In the genomic region with DNA sequence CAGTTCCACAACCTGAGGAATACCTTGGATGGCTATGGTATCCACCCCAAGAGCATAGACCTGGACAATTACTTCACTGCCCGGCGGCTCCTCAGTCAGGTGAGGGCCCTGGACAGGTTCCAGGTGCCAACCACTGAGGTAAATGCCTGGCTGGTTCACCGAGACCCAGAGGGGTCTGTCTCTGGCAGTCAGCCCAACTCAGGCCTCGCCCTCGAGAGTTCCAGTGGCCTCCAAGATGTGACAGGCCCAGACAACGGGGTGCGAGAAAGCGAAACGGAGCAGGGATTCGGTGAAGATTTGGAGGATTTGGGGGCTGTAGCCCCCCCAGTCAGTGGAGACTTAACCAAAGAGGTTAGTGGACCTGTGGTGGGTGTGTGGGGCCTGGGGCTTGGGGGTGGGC, we compare ENCODE assay signal across 9 cellular contexts. TPM values are rescaled to one million over a fixed set of nuclear protein-coding genes. Genes with fewer than 3 reads are reported as not detected.
DNase-seq lines count a peak whose midpoint lies in the region; ATAC-seq and TF ChIP-seq lines count a peak whose summit lies in the region.
"Had no signal": no experiment of that assay in that cellular context is flagged by ENCODE, and none has a peak within 500 bp of the region (broad histone marks: within the 10 kb centered on the region; RNA-seq: fewer than 3 reads in every experiment).

No MANE protein-coding gene starts in this region.

- DNase-seq in CD4-positive, alpha-beta T cell: no peak
- DNase-seq in RWPE2 (ENCODE audit: low spot score): no peak
- DNase-seq in posterior vena cava (ENCODE audit: low spot score): peak; percentile 56
- DNase-seq in D341Med (ENCODE audit: low spot score): no peak
- no peak for DNase-seq in head of caudate nucleus
- DNase-seq: naive thymus-derived CD4-positive, alpha-beta T cell had no signal

- ATAC-seq in CD4-positive, alpha-beta T cell (ENCODE audit: poor library complexity): no peak
- ATAC-seq in RWPE2 (ENCODE audit: low read depth): no peak
- no peak for ATAC-seq in HG02840 (IDR thresholded peaks at IDR 0.05; ENCODE audit: low FRiP score, unreplicated experiment)
- ATAC-seq in GM19035 (IDR thresholded peaks at IDR 0.05; ENCODE audit: unreplicated experiment): no peak
- ATAC-seq: naive thymus-derived CD4-positive, alpha-beta T cell had no signal

- peak overlapping the region; percentile 48 for H3K4me3 Mint-ChIP-seq in CD4-positive, alpha-beta T cell

- POLR2A ChIA-PET in CD4-positive, alpha-beta T cell (lab: Charles Lee): interaction anchor here (0.7 kb wide), 1 partner anchor 110 kb away, joined by 3 read pairs; the partner anchor contains the start of gene PNPO

- H3K9me3 ChIP-seq in CD4-positive, alpha-beta T cell (ENCODE audit: control insufficient read depth, low read length): no peaks in the 10 kb centered on the region
- H3K9me3 ChIP-seq in RWPE2 (ENCODE audit: severe bottlenecking) (no peaks in the 10 kb centered on the region), esophagus (ENCODE audit: control insufficient read depth in 2 of 2, insufficient read depth in 1 of 2, low read depth in 1 of 2, low read length in 1 of 2) (no peaks in the 10 kb centered on the region)

- WGBS in esophagus, 2 donors: 44 to 52% methylated on average over 10 of the region's 10 CpGs

- H3K36me3 Mint-ChIP-seq in CD4-positive, alpha-beta T cell (ENCODE audit: low read depth): peaks cover 64% of the 10 kb centered on the region

- no peaks in the 10 kb centered on the region for H3K9me3 Mint-ChIP-seq in CD4-positive, alpha-beta T cell

- no peak for TF ChIP-seq CTCF in CD4-positive, alpha-beta T cell (IDR thresholded peaks at IDR 0.05)
- TF ChIP-seq CTCF in RWPE2 (IDR thresholded peaks at IDR 0.05; ENCODE audit: poor library complexity, severe bottlenecking): no peak

- no peaks in the 10 kb centered on the region for H3K27me3 Mint-ChIP-seq in CD4-positive, alpha-beta T cell
- H3K27me3 Mint-ChIP-seq: naive thymus-derived CD4-positive, alpha-beta T cell had no signal

- intact Hi-C loops in CD4-positive, alpha-beta T cell (cut with DNase I, micrococcal nuclease): no loop called here
- intact Hi-C loops in posterior vena cava (cut with DNase I): no loop called here
- intact Hi-C loops in head of caudate nucleus (cut with DNase I): no loop called here

- peak overlapping the region; percentile 24 for H3K27ac Mint-ChIP-seq in CD4-positive, alpha-beta T cell

- peaks cover 53% of the 10 kb centered on the region for H3K36me3 ChIP-seq in RWPE2 (ENCODE audit: low read depth)
- H3K36me3 ChIP-seq in esophagus (ENCODE audit: control insufficient read depth in 2 of 2, insufficient read depth in 2 of 2, low read length in 1 of 2): peaks cover 0 to 5% of the 10 kb centered on the region in 2 donors

- H3K4me3 ChIP-seq in RWPE2 (ENCODE audit: severe bottlenecking) (no peak overlapping the region), esophagus (ENCODE audit: low read depth in 1 of 2, low read length in 2 of 2) (peak overlapping the region in 1 of 2 donors; percentile 0)

- H3K4me1 Mint-ChIP-seq in CD4-positive, alpha-beta T cell (ENCODE audit: low read depth): peaks cover 67% of the 10 kb centered on the region

- CTCF ChIA-PET in CD4-positive, alpha-beta T cell (lab: Charles Lee): interaction anchor here (6.1 kb wide), 1 partner anchor 15 kb away, joined by 23 read pairs; no protein-coding TSS in a partner anchor

- peaks cover 68% of the 10 kb centered on the region for H3K4me1 ChIP-seq in RWPE2 (ENCODE audit: insufficient read depth, poor library complexity, severe bottlenecking)
- peaks cover 3 to 49% of the 10 kb centered on the region in 2 donors for H3K4me1 ChIP-seq in esophagus (ENCODE audit: control insufficient read depth in 2 of 2, insufficient read depth in 2 of 2, low read length in 1 of 2)

- no peak overlapping the region for H3K27ac ChIP-seq in CD4-positive, alpha-beta T cell (ENCODE audit: low read depth, low read length)
- H3K27ac ChIP-seq in RWPE2 (ENCODE audit: poor library complexity, severe bottlenecking) (peak overlapping the region; percentile 76), esophagus (ENCODE audit: low read depth in 2 of 2, low read length in 1 of 2) (peak overlapping the region; percentile 66 to 91)

- no peaks in the 10 kb centered on the region for H3K27me3 ChIP-seq in CD4-positive, alpha-beta T cell (ENCODE audit: control insufficient read depth, insufficient read depth, low read length)
- H3K27me3 ChIP-seq in RWPE2 (ENCODE audit: insufficient read depth, poor library complexity, severe bottlenecking): no peaks in the 10 kb centered on the region
- H3K27me3 ChIP-seq in esophagus (ENCODE audit: control insufficient read depth in 1 of 2, insufficient read depth in 2 of 2, low read length in 2 of 2): no peaks in the 10 kb centered on the region

RNA-seq across cellular contexts. Expression of gene NFE2L1, which starts 3.1 kb away (rescaled TPM):
- total RNA-seq in CD4-positive, alpha-beta T cell: 10 to 100 TPM; 28.1 to 30.6 TPM
- polyA plus RNA-seq in esophagus: 10 to 100 TPM; 39.4 to 45.7 TPM
- 100 to 1,000 TPM; 255 to 263 TPM for total RNA-seq in posterior vena cava

RNA-seq across cellular contexts. Expression of gene COPZ2, which starts 13.7 kb away (rescaled TPM):
- under 1 TPM; 0.47 to 0.88 TPM for total RNA-seq in CD4-positive, alpha-beta T cell
- polyA plus RNA-seq in esophagus: 10 to 100 TPM in 1 of 2 donors, 1 to 10 TPM in 1; 8.4 to 12.9 TPM
- total RNA-seq in posterior vena cava: 100 to 1,000 TPM in 1 of 2 donors, 10 to 100 TPM in 1; 75.0 to 136 TPM

RNA-seq across cellular contexts. Expression of gene CBX1, which starts 50.0 kb away (rescaled TPM):
- 1 to 10 TPM; 5.5 to 6.6 TPM for total RNA-seq in CD4-positive, alpha-beta T cell
- polyA plus RNA-seq in esophagus: 10 to 100 TPM; 16.4 to 29.9 TPM
- 10 to 100 TPM; 38.7 to 46.1 TPM for total RNA-seq in posterior vena cava

RNA-seq across cellular contexts. Expression of gene SNX11, which starts 56.3 kb away (rescaled TPM):
- total RNA-seq in CD4-positive, alpha-beta T cell: 1 to 10 TPM; 6.8 to 8.7 TPM
- polyA plus RNA-seq in esophagus: 10 to 100 TPM; 11.5 to 17.0 TPM
- total RNA-seq in posterior vena cava: 10 to 100 TPM; 18.8 to 22.3 TPM

Comparison
In these comparisons a context has a peak if more than half of its experiments do, and no peak if none do; other contexts are left out.
1. RNA of gene NFE2L1, which starts 3.1 kb away (total RNA-seq): 255 to 263 TPM in posterior vena cava; 28.1 to 30.6 TPM in CD4-positive, alpha-beta T cell; every median in the first group is over 4 times any median in the second.
2. RNA of gene COPZ2, which starts 13.7 kb away (total RNA-seq): 75.0 to 136 TPM in posterior vena cava; 0.47 to 0.88 TPM in CD4-positive, alpha-beta T cell; every median in the first group is over 10 times any median in the second.
3. RNA of gene CBX1, which starts 50.0 kb away (total RNA-seq): 38.7 to 46.1 TPM in posterior vena cava; 5.5 to 6.6 TPM in CD4-positive, alpha-beta T cell; every median in the first group is over 4 times any median in the second.